Comparison of ENCODE assay signal across 8 cellular contexts in genomic region chr22:42932857-42933782, GRCh38.
DNase-seq lines count a peak whose midpoint lies in the region; ATAC-seq and TF ChIP-seq lines count a peak whose summit lies in the region.

No MANE protein-coding gene starts in this region.

- H3K27ac Mint-ChIP-seq in HFFc6: peak overlapping the region; percentile 100
- H3K27ac Mint-ChIP-seq in activated CD4-positive, alpha-beta T cell treated with anti-CD3 and anti-CD28 coated beads, Interleukin-2, amount 10 ng/mL, durations not matched to agents 24 days and 14 days: peak overlapping the region; percentile 92
- peak overlapping the region; percentile 36 to 93 for H3K27ac Mint-ChIP-seq in stimulated activated naive CD8-positive, alpha-beta T cell treated with anti-CD3 and anti-CD28 coated beads, Interleukin-15, amount 100 ng/mL, for 72 hours

- ATAC-seq in left ventricle myocardium superior (peak; percentile 17), HG03469 (IDR thresholded peaks at IDR 0.05; ENCODE audit: unreplicated experiment) (no peak)
- peak; percentile 84 for ATAC-seq in stimulated activated naive CD8-positive, alpha-beta T cell treated with anti-CD3 and anti-CD28 coated beads, Interleukin-15, amount 100 ng/mL, for 72 hours

- in situ Hi-C loops in GM13977 (cut with MboI; ENCODE audit: low pct_unique_long_range_greater_than_20kb, low sequenced_read_pairs, unreplicated experiment): no loop called here

- H3K36me3 Mint-ChIP-seq in HFFc6 (ENCODE audit: low read depth): peaks cover 17% of the 10 kb centered on the region
- no peaks in the 10 kb centered on the region for H3K36me3 Mint-ChIP-seq in activated CD4-positive, alpha-beta T cell treated with anti-CD3 and anti-CD28 coated beads, Interleukin-2, amount 10 ng/mL, durations not matched to agents 24 days and 14 days (ENCODE audit: low read depth)

- peaks cover 92% of the 10 kb centered on the region for H3K4me1 Mint-ChIP-seq in HFFc6 (ENCODE audit: low read depth)
- peaks cover 46% of the 10 kb centered on the region for H3K4me1 Mint-ChIP-seq in activated CD4-positive, alpha-beta T cell treated with anti-CD3 and anti-CD28 coated beads, Interleukin-2, amount 10 ng/mL, durations not matched to agents 24 days and 14 days
- H3K4me1 Mint-ChIP-seq in stimulated activated naive CD8-positive, alpha-beta T cell treated with anti-CD3 and anti-CD28 coated beads, Interleukin-15, amount 100 ng/mL, for 72 hours: peaks cover 84% of the 10 kb centered on the region

- peaks cover 7% of the 10 kb centered on the region for H3K27me3 Mint-ChIP-seq in HFFc6 (ENCODE audit: insufficient read depth)
- H3K27me3 Mint-ChIP-seq in activated CD4-positive, alpha-beta T cell treated with anti-CD3 and anti-CD28 coated beads, Interleukin-2, amount 10 ng/mL, durations not matched to agents 24 days and 14 days: no peaks in the 10 kb centered on the region
- H3K27me3 Mint-ChIP-seq in stimulated activated naive CD8-positive, alpha-beta T cell treated with anti-CD3 and anti-CD28 coated beads, Interleukin-15, amount 100 ng/mL, for 72 hours: no peaks in the 10 kb centered on the region

- intact Hi-C loops in activated CD4-positive, alpha-beta T cell treated with anti-CD3 and anti-CD28 coated beads, Interleukin-2, amount 10 ng/mL, durations not matched to agents 24 days and 14 days (cut with micrococcal nuclease): loop anchor here (2.0 to 5.0 kb wide), 4 partner anchors 32 to 84 kb away; partner anchors contain the start of gene PACSIN2
- intact Hi-C loops in left ventricle myocardium superior (cut with micrococcal nuclease): no loop called here

- TF ChIP-seq CTCF in GM13977 (IDR thresholded peaks at IDR 0.05; ENCODE audit: extremely low read depth, insufficient read depth, missing control alignments): no peak
- no peak for TF ChIP-seq CTCF in HFFc6 (IDR thresholded peaks at IDR 0.05)

- peak; percentile 71 for DNase-seq in GM13977 (ENCODE audit: low spot score)
- peak; percentile 10 for DNase-seq in HFFc6
- DNase-seq in activated CD4-positive, alpha-beta T cell treated with anti-CD3 and anti-CD28 coated beads, Interleukin-2, amount 10 ng/mL, durations not matched to agents 24 days and 14 days: peak; percentile 71
- DNase-seq in left ventricle myocardium superior: peak; percentile 59
- DNase-seq in stimulated activated naive CD8-positive, alpha-beta T cell treated with anti-CD3 and anti-CD28 coated beads, Interleukin-15, amount 100 ng/mL, for 72 hours: peak; percentile 32 to 47
- no peak for DNase-seq in foreskin melanocyte
- DNase-seq in iPS-NIHi11 (ENCODE audit: low spot score): no peak

- peak overlapping the region; percentile 87 for H3K4me3 Mint-ChIP-seq in HFFc6
- peak overlapping the region; percentile 61 for H3K4me3 Mint-ChIP-seq in activated CD4-positive, alpha-beta T cell treated with anti-CD3 and anti-CD28 coated beads, Interleukin-2, amount 10 ng/mL, durations not matched to agents 24 days and 14 days
- H3K4me3 Mint-ChIP-seq in stimulated activated naive CD8-positive, alpha-beta T cell treated with anti-CD3 and anti-CD28 coated beads, Interleukin-15, amount 100 ng/mL, for 72 hours: peak overlapping the region; percentile 63 to 76

- H3K9me3 Mint-ChIP-seq in HFFc6: no peaks in the 10 kb centered on the region; the same call in 1 of the 2 replicates
- H3K9me3 Mint-ChIP-seq in activated CD4-positive, alpha-beta T cell treated with anti-CD3 and anti-CD28 coated beads, Interleukin-2, amount 10 ng/mL, durations not matched to agents 24 days and 14 days: no peaks in the 10 kb centered on the region
- H3K9me3 Mint-ChIP-seq in stimulated activated naive CD8-positive, alpha-beta T cell treated with anti-CD3 and anti-CD28 coated beads, Interleukin-15, amount 100 ng/mL, for 72 hours: no peaks in the 10 kb centered on the region

Comparison
In these comparisons a context has a peak if more than half of its experiments do, and no peak if none do; other contexts are left out.
1. DNase-seq: peak in GM13977 (single experiment), HFFc6 (single experiment), activated CD4-positive, alpha-beta T cell treated with anti-CD3 and anti-CD28 coated beads, Interleukin-2, amount 10 ng/mL, durations not matched to agents 24 days and 14 days (single experiment), left ventricle myocardium superior (single experiment) and stimulated activated naive CD8-positive, alpha-beta T cell treated with anti-CD3 and anti-CD28 coated beads, Interleukin-15, amount 100 ng/mL, for 72 hours (2 of 2); none in foreskin melanocyte (single experiment) and iPS-NIHi11 (single experiment).
2. Peak in every context shown above with its lines, with median percentiles within 50 percentile points of each other: H3K27ac Mint-ChIP-seq and H3K4me3 Mint-ChIP-seq.